Comparison of ENCODE assay signal across 25 cellular contexts in the genomic region with DNA sequence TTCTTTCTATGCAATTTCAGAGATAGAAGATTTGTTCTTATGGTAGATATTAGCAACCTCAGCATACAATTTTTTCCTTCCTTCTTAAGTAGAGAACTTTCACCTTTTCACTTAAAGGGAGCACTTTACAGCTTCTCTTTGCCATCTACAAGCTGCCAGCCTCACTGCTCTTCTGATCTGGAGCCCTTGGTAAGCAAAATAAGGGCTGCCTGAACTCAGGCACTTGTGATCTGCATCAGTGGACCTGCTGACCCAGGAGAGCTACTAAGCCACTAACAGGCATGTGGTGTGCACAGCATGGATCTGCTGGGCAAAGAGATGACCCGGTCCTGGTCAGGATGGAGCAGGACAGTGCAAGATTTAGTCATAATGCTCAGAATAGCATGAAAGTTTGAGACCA.
"Had no signal": no experiment of that assay in that cellular context is flagged by ENCODE, and none has a peak within 500 bp of the region (broad histone marks: within the 10 kb centered on the region; RNA-seq: fewer than 3 reads in every experiment).

No MANE protein-coding gene starts in this region.

- H3K27me3 ChIP-seq: adrenal gland, Peyer's patch, SJCRH30 had no signal

- H3K36me3 ChIP-seq: adrenal gland, Peyer's patch, SJCRH30 had no signal

- H3K4me3 Mint-ChIP-seq: activated CD8-positive, alpha-beta T cell treated with anti-CD3 and anti-CD28 coated beads, Interleukin-2, amount 10 ng/mL, durations not matched to agents 7 days and 5 days; activated naive CD8-positive, alpha-beta T cell treated with anti-CD3 and anti-CD28 coated beads, Interleukin-2, amount 10 ng/mL, durations not matched to agents 7 days and 5 days had no signal

- H3K4me3 ChIP-seq: adrenal gland, K562, Peyer's patch, SJCRH30 had no signal

- ATAC-seq: activated CD4-positive, CD25-positive, alpha-beta regulatory T cell treated with anti-CD3 and anti-CD28 coated beads, Interleukin-2, amount 50 U/mL, for 24 hours; activated CD8-positive, alpha-beta T cell treated with anti-CD3 and anti-CD28 coated beads, Interleukin-2, amount 10 ng/mL, durations not matched to agents 7 days and 5 days; K562; SK-N-SH treated with all-trans-retinoic acid at 6 μM for 48 hours had no signal

- H3K9me3 ChIP-seq: adrenal gland, Peyer's patch, SJCRH30 had no signal

- DNase-seq: activated CD4-positive, alpha-beta T cell treated with anti-CD3 and anti-CD28 coated beads for 4 hours; activated CD8-positive, alpha-beta memory T cell treated with anti-CD3 and anti-CD28 coated beads, Interleukin-2, amount 50 U/mL, for 48 hours; activated CD8-positive, alpha-beta T cell treated with anti-CD3 and anti-CD28 coated beads, Interleukin-2, amount 10 ng/mL, durations not matched to agents 7 days and 5 days; activated gamma-delta T cell treated with Interleukin-2 at 50 U/mL for 16 hours; activated naive CD4-positive, alpha-beta T cell treated with anti-CD3 and anti-CD28 coated beads, Interleukin-2, amount 50 U/mL, for 16 hours; activated T-cell treated with anti-CD3 and anti-CD28 coated beads, Interleukin-2, amount 50 U/mL, for 1 hour; adrenal gland; anterior cingulate cortex; cerebellar nuclear complex; Kasumi-1; NCI-H1092; NCI-H1417; NCI-H2029; NCI-H345; NCI-H510A treated with DMSO at 0.1 percent for 48 hours; NCI-H69; Peyer's patch; Right ventricle myocardium superior; SJCRH30; SW 1271 had no signal

- H3K9me3 Mint-ChIP-seq: activated naive CD8-positive, alpha-beta T cell treated with anti-CD3 and anti-CD28 coated beads, Interleukin-2, amount 10 ng/mL, durations not matched to agents 7 days and 5 days had no signal

- H3K27ac ChIP-seq: Peyer's patch, RWPE1, SJCRH30 had no signal

- H3K27ac Mint-ChIP-seq: activated CD8-positive, alpha-beta T cell treated with anti-CD3 and anti-CD28 coated beads, Interleukin-2, amount 10 ng/mL, durations not matched to agents 7 days and 5 days; activated naive CD8-positive, alpha-beta T cell treated with anti-CD3 and anti-CD28 coated beads, Interleukin-2, amount 10 ng/mL, durations not matched to agents 7 days and 5 days had no signal

- H3K4me1 ChIP-seq: adrenal gland, Peyer's patch, SJCRH30 had no signal

- H3K36me3 Mint-ChIP-seq: activated naive CD8-positive, alpha-beta T cell treated with anti-CD3 and anti-CD28 coated beads, Interleukin-2, amount 10 ng/mL, durations not matched to agents 7 days and 5 days had no signal
